In genomic region chr9:2180704-2181103, GRCh38 we compare ENCODE assay signal across 25 cellular contexts.
A peak's percentile ranks its signal among the peaks of the same experiment; 100 is the strongest.
DNase-seq lines count a peak whose midpoint lies in the region; ATAC-seq and TF ChIP-seq lines count a peak whose summit lies in the region.
"Had no signal": no experiment of that assay in that cellular context is flagged by ENCODE, and none has a peak within 500 bp of the region (broad histone marks: within the 10 kb centered on the region; RNA-seq: fewer than 3 reads in every experiment).

No MANE protein-coding gene starts in this region.

- peaks cover 2% of the 10 kb centered on the region for H3K9me3 Mint-ChIP-seq in neural crest cell
- H3K9me3 Mint-ChIP-seq: activated naive CD4-positive, alpha-beta T cell treated with anti-CD3 and anti-CD28 coated beads, Interleukin-2, amount 50 U/mL, for 24 hours; stimulated activated effector memory CD8-positive, alpha-beta T cell treated with anti-CD3 and anti-CD28 coated beads, Interleukin-12 subunit alpha, Interleukin-12 subunit beta, amount 100 ng/mL, for 72 hours; T-helper 2 cell treated with Interferon-gamma antibody and Interleukin-4, amounts not matched to agents 5 μg/mL and 100 μg/mL, for 36 hours had no signal

- peaks cover 14% of the 10 kb centered on the region for H3K36me3 Mint-ChIP-seq in neural crest cell (ENCODE audit: low read depth)

- H3K9me3 ChIP-seq in HUES64 (ENCODE audit: insufficient read depth, low read depth, low read length) = no peaks in the 10 kb centered on the region
- H3K9me3 ChIP-seq: esophagus muscularis mucosa, suprapubic skin had no signal

- no peaks in the 10 kb centered on the region for H3K27me3 Mint-ChIP-seq in neural crest cell (ENCODE audit: low read depth)
- H3K27me3 Mint-ChIP-seq: activated naive CD4-positive, alpha-beta T cell treated with anti-CD3 and anti-CD28 coated beads, Interleukin-2, amount 50 U/mL, for 24 hours had no signal

- H3K4me1 Mint-ChIP-seq in neural crest cell = peaks cover 49% of the 10 kb centered on the region
- H3K4me1 Mint-ChIP-seq: activated naive CD4-positive, alpha-beta T cell treated with anti-CD3 and anti-CD28 coated beads, Interleukin-2, amount 50 U/mL, for 24 hours; stimulated activated effector memory CD8-positive, alpha-beta T cell treated with anti-CD3 and anti-CD28 coated beads, Interleukin-12 subunit alpha, Interleukin-12 subunit beta, amount 100 ng/mL, for 72 hours had no signal

- H3K36me3 ChIP-seq in HUES64 (ENCODE audit: insufficient read depth, low read length) = no peaks in the 10 kb centered on the region

- H3K27ac ChIP-seq in HUES64 (ENCODE audit: low read depth, low read length) = peak overlapping the region; percentile 67
- H3K27ac ChIP-seq: esophagus muscularis mucosa, suprapubic skin, WERI-Rb-1 had no signal

- H3K9ac ChIP-seq in HUES64 (ENCODE audit: low read depth, low read length) = peak overlapping the region; percentile 29; the same call in 1 of the 2 replicates

- no peaks in the 10 kb centered on the region for H3K27me3 ChIP-seq in HUES64 (ENCODE audit: insufficient read depth, low read length)
- H3K27me3 ChIP-seq: esophagus muscularis mucosa, suprapubic skin had no signal

- peaks cover 34% of the 10 kb centered on the region for H3K4me1 ChIP-seq in HUES64 (ENCODE audit: insufficient read depth, low read length)

- TF ChIP-seq CTCF in neural crest cell (conservative IDR thresholded peaks at IDR 0.05) = no peak

- WGBS in HUES64 = no CpG with 5 or more reads among the region's 2 CpGs

- H3K27ac Mint-ChIP-seq in neural crest cell (ENCODE audit: unreplicated experiment) = peak overlapping the region; percentile 60
- H3K27ac Mint-ChIP-seq: activated naive CD4-positive, alpha-beta T cell treated with anti-CD3 and anti-CD28 coated beads, Interleukin-2, amount 50 U/mL, for 24 hours; T-helper 2 cell treated with Interferon-gamma antibody and Interleukin-4, amounts not matched to agents 5 μg/mL and 100 μg/mL, for 36 hours had no signal

- H3K4me3 ChIP-seq in HUES64 (ENCODE audit: low read length) = no peak overlapping the region
- H3K4me3 ChIP-seq: esophagus muscularis mucosa, lung, suprapubic skin had no signal

- DNase-seq in EH (ENCODE audit: low read depth) (peak; percentile 54), fibroblast of peridontal ligament (ENCODE audit: extremely low read depth) (peak; percentile 17), neural crest cell (ENCODE audit: low read depth, low spot score) (no peak), NCI-H774 (lab: John Stamatoyannopoulos, UW) (no peak), amygdala (lab: John Stamatoyannopoulos, UW) (no peak), foreskin melanocyte (no peak)
- DNase-seq: effector CD4-positive, alpha-beta T cell; kidney glomerular epithelial cell; NCI-H1105; NCI-H2029; NCI-H226; NCI-H748 treated with DMSO at 0.1 percent for 48 hours; OCI-M1; small intestine; WERI-Rb-1 had no signal

- ATAC-seq in GM19395 (IDR thresholded peaks at IDR 0.05; ENCODE audit: unreplicated experiment) = no peak
- ATAC-seq: HCT116, Right ventricle myocardium inferior had no signal

- H3K4me3 Mint-ChIP-seq in neural crest cell = no peak overlapping the region
- H3K4me3 Mint-ChIP-seq: activated naive CD4-positive, alpha-beta T cell treated with anti-CD3 and anti-CD28 coated beads, Interleukin-2, amount 50 U/mL, for 24 hours; stimulated activated effector memory CD8-positive, alpha-beta T cell treated with anti-CD3 and anti-CD28 coated beads, Interleukin-12 subunit alpha, Interleukin-12 subunit beta, amount 100 ng/mL, for 72 hours; T-helper 2 cell treated with Interferon-gamma antibody and Interleukin-4, amounts not matched to agents 5 μg/mL and 100 μg/mL, for 36 hours had no signal

Comparison
In these comparisons a context has a peak if more than half of its experiments do, and no peak if none do; other contexts are left out.
1. DNase-seq: peak in EH (single experiment) and fibroblast of peridontal ligament (single experiment); none in neural crest cell (single experiment), NCI-H774 (single experiment), amygdala (0 of 56) and foreskin melanocyte (single experiment).